Comparison of ENCODE assay signal across 18 cellular contexts in genomic region chr4:88064410-88064809, GRCh38. TPM values are rescaled to one million over a fixed set of nuclear protein-coding genes. Genes with fewer than 3 reads are reported as not detected.
DNase-seq lines count a peak whose midpoint lies in the region; ATAC-seq and TF ChIP-seq lines count a peak whose summit lies in the region.
"Had no signal": no experiment of that assay in that cellular context is flagged by ENCODE, and none has a peak within 500 bp of the region (broad histone marks: within the 10 kb centered on the region; RNA-seq: fewer than 3 reads in every experiment).

No MANE protein-coding gene starts in this region.

- intact Hi-C loops in right lobe of liver (cut with DNase I) = no loop called here
- intact Hi-C loops in left ventricle myocardium inferior (cut with micrococcal nuclease) = no loop called here

- H3K4me3 ChIP-seq in right lobe of liver (no peak overlapping the region), suprapubic skin (no peak overlapping the region), left ventricle myocardium inferior (no peak overlapping the region)
- H3K4me3 ChIP-seq: BLaER1 treated with 17β-estradiol and CSF1 and Interleukin-3, amounts not matched to agents 10 nM and 100 nM; HAP-1 had no signal

- DNase-seq in chondrocyte (ENCODE audit: low spot score) (no peak), left lobe of liver (ENCODE audit: low spot score) (peak; percentile 70), right lobe of liver (peak in 1 of 3 donors; percentile 67), suprapubic skin (ENCODE audit: low spot score in 2 of 2) (no peak), left ventricle myocardium inferior (no peak)
- no peak for DNase-seq in stimulated activated effector memory CD8-positive, alpha-beta T cell treated with anti-CD3 and anti-CD28 coated beads, Interleukin-12 subunit alpha, Interleukin-12 subunit beta, amount 100 ng/mL, for 72 hours (ENCODE audit: low spot score in 2 of 2)
- DNase-seq: AML-193; BE2C; Calu3; CD4-positive, alpha-beta memory T cell; COR-L47; DMS153; DND-41; GOT3; HFFc6 had no signal

- no peak for TF ChIP-seq EP300 in suprapubic skin (IDR thresholded peaks at IDR 0.05)

- ATAC-seq in left lobe of liver (peak; percentile 66), right lobe of liver (peak; percentile 49 to 78 (median 61))
- ATAC-seq in stimulated activated effector memory CD8-positive, alpha-beta T cell treated with anti-CD3 and anti-CD28 coated beads, Interleukin-12 subunit alpha, Interleukin-12 subunit beta, amount 100 ng/mL, for 72 hours = no peak

- no peak for TF ChIP-seq POLR2A in right lobe of liver (IDR thresholded peaks at IDR 0.05)
- TF ChIP-seq POLR2A in suprapubic skin (IDR thresholded peaks at IDR 0.05) = no peak

- TF ChIP-seq CTCF in chondrocyte (IDR thresholded peaks at IDR 0.05) = no peak
- TF ChIP-seq CTCF in right lobe of liver (IDR thresholded peaks at IDR 0.05) = no peak
- TF ChIP-seq CTCF in suprapubic skin (IDR thresholded peaks at IDR 0.05) = no peak
- no peak for TF ChIP-seq CTCF in left ventricle myocardium inferior (IDR thresholded peaks at IDR 0.05; ENCODE audit: borderline replicate concordance)

- H3K9me3 Mint-ChIP-seq in chondrocyte (ENCODE audit: low read depth) = peaks cover 10% of the 10 kb centered on the region
- H3K9me3 Mint-ChIP-seq in stimulated activated effector memory CD8-positive, alpha-beta T cell treated with anti-CD3 and anti-CD28 coated beads, Interleukin-12 subunit alpha, Interleukin-12 subunit beta, amount 100 ng/mL, for 72 hours = no peaks in the 10 kb centered on the region
- H3K9me3 Mint-ChIP-seq: HFFc6 had no signal

- WGBS in right lobe of liver (ENCODE audit: insufficient coverage, low coverage, low lambda C conversion rate, missing lambda C conversion rate) = 30% methylated on average over 6 of the region's 6 CpGs
- 80% methylated on average over 6 of the region's 6 CpGs for WGBS in suprapubic skin

- H3K9me3 ChIP-seq in right lobe of liver (no peaks in the 10 kb centered on the region), suprapubic skin (no peaks in the 10 kb centered on the region), left ventricle myocardium inferior (replicated peaks) (peaks cover 11% of the 10 kb centered on the region)
- H3K9me3 ChIP-seq: BE2C, HAP-1 had no signal

- H3K4me1 ChIP-seq in right lobe of liver (peaks cover 0 to 72% (median 20%) of the 10 kb centered on the region in 4 donors), suprapubic skin (no peaks in the 10 kb centered on the region), left ventricle myocardium inferior (peaks cover 3% of the 10 kb centered on the region)
- H3K4me1 ChIP-seq: BE2C, HAP-1 had no signal

- H3K4me1 Mint-ChIP-seq in chondrocyte (ENCODE audit: low read depth) = no peaks in the 10 kb centered on the region
- H3K4me1 Mint-ChIP-seq in stimulated activated effector memory CD8-positive, alpha-beta T cell treated with anti-CD3 and anti-CD28 coated beads, Interleukin-12 subunit alpha, Interleukin-12 subunit beta, amount 100 ng/mL, for 72 hours = no peaks in the 10 kb centered on the region
- H3K4me1 Mint-ChIP-seq: CD4-positive, alpha-beta memory T cell had no signal

- peaks cover 37% of the 10 kb centered on the region for H3K36me3 Mint-ChIP-seq in chondrocyte (ENCODE audit: low read depth)
- H3K36me3 Mint-ChIP-seq in stimulated activated effector memory CD8-positive, alpha-beta T cell treated with anti-CD3 and anti-CD28 coated beads, Interleukin-12 subunit alpha, Interleukin-12 subunit beta, amount 100 ng/mL, for 72 hours = peaks cover 72% of the 10 kb centered on the region

- H3K27me3 ChIP-seq in right lobe of liver = no peaks in the 10 kb centered on the region
- H3K27me3 ChIP-seq in suprapubic skin = no peaks in the 10 kb centered on the region
- H3K27me3 ChIP-seq in left ventricle myocardium inferior (ENCODE audit: low read depth) = no peaks in the 10 kb centered on the region
- H3K27me3 ChIP-seq: BE2C; BLaER1 treated with 17β-estradiol and CSF1 and Interleukin-3, amounts not matched to agents 10 nM and 100 nM had no signal

- H3K36me3 ChIP-seq in right lobe of liver = peaks cover 0 to 3% (median 0%) of the 10 kb centered on the region in 4 donors
- peaks cover 64% of the 10 kb centered on the region for H3K36me3 ChIP-seq in suprapubic skin
- peaks cover 72% of the 10 kb centered on the region for H3K36me3 ChIP-seq in left ventricle myocardium inferior

- peak overlapping the region in 2 of 3 donors; percentile 9 to 76 for H3K27ac ChIP-seq in right lobe of liver
- H3K27ac ChIP-seq in suprapubic skin = no peak overlapping the region
- no peak overlapping the region for H3K27ac ChIP-seq in left ventricle myocardium inferior (replicated peaks)
- H3K27ac ChIP-seq: 22Rv1; BLaER1 treated with 17β-estradiol and CSF1 and Interleukin-3, amounts not matched to agents 10 nM and 100 nM had no signal

- no peak overlapping the region for H3K4me3 Mint-ChIP-seq in chondrocyte (ENCODE audit: unreplicated experiment)
- no peak overlapping the region for H3K4me3 Mint-ChIP-seq in stimulated activated effector memory CD8-positive, alpha-beta T cell treated with anti-CD3 and anti-CD28 coated beads, Interleukin-12 subunit alpha, Interleukin-12 subunit beta, amount 100 ng/mL, for 72 hours
- H3K4me3 Mint-ChIP-seq: CD4-positive, alpha-beta memory T cell; HFFc6 had no signal

- peak overlapping the region; percentile 8 for H3K27ac Mint-ChIP-seq in chondrocyte (ENCODE audit: unreplicated experiment)
- H3K27ac Mint-ChIP-seq in stimulated activated effector memory CD8-positive, alpha-beta T cell treated with anti-CD3 and anti-CD28 coated beads, Interleukin-12 subunit alpha, Interleukin-12 subunit beta, amount 100 ng/mL, for 72 hours = no peak overlapping the region
- H3K27ac Mint-ChIP-seq: CD4-positive, alpha-beta memory T cell; HFFc6 had no signal

- no peaks in the 10 kb centered on the region for H3K27me3 Mint-ChIP-seq in chondrocyte (ENCODE audit: low read depth)
- H3K27me3 Mint-ChIP-seq: CD4-positive, alpha-beta memory T cell had no signal

RNA-seq across cellular contexts. Expression of gene PKD2, which starts 57.0 kb away (rescaled TPM):
- total RNA-seq in chondrocyte = 69.7 to 71.7 TPM (median 69.8 TPM) in 3 replicates
- total RNA-seq in left lobe of liver = 6.5 TPM
- 1 to 10 TPM; 5.5 to 9.0 (median 6.7) TPM for total RNA-seq in right lobe of liver
- total RNA-seq in suprapubic skin = 10 to 100 TPM; 10.8 to 36.7 (median 18.2) TPM
- total RNA-seq in left ventricle myocardium inferior = 11.7 TPM

Comparison
In these comparisons a context has a peak if more than half of its experiments do, and no peak if none do; other contexts are left out.
1. H3K27ac ChIP-seq: peak in right lobe of liver (2 of 3); none in suprapubic skin (single experiment) and left ventricle myocardium inferior (single experiment).